Comparison of ENCODE assay signal across 15 cellular contexts in genomic region chr2:127901339-127902072, GRCh38. TPM values are rescaled to one million over a fixed set of nuclear protein-coding genes. Genes with fewer than 3 reads are reported as not detected.
DNase-seq lines count a peak whose midpoint lies in the region; ATAC-seq, FAIRE-seq and TF ChIP-seq lines count a peak whose summit lies in the region.
"Had no signal": no experiment of that assay in that cellular context is flagged by ENCODE, and none has a peak within 500 bp of the region (broad histone marks: within the 10 kb centered on the region; RNA-seq: fewer than 3 reads in every experiment).

No MANE protein-coding gene starts in this region.

- H3K4ac ChIP-seq in H1 (replicated peaks; ENCODE audit: insufficient read length, low read depth, low read length), result no peak overlapping the region

- H3K9me3 ChIP-seq in adipocyte (ENCODE audit: control insufficient read depth, low read length) (no peaks in the 10 kb centered on the region), H1 (ENCODE audit: insufficient read depth in 2 of 2, low read depth in 1 of 2, low read length in 1 of 2) (no peaks in the 10 kb centered on the region; a peak in 1 of 4 replicates), spleen (no peaks in the 10 kb centered on the region)
- no peaks in the 10 kb centered on the region for H3K9me3 ChIP-seq in CD8-positive, alpha-beta memory T cell (ENCODE audit: low read length)

- H4K8ac ChIP-seq in H1 (ENCODE audit: extremely low read depth, insufficient read depth, low read length), result no peak overlapping the region

- H2AK5ac ChIP-seq in H1 (ENCODE audit: low read depth, low read length), result no peak overlapping the region

- no peaks in the 10 kb centered on the region for H3K79me1 ChIP-seq in H1 (ENCODE audit: low read depth, low read length)

- TF ChIP-seq POLR2A in H1 (IDR thresholded peaks at IDR 0.05; ENCODE audit: control extremely low read depth in 1 of 2, low read depth in 2 of 2, low read length in 2 of 2) (no peak), spleen (IDR thresholded peaks at IDR 0.05) (no peak)

- H2BK120ac ChIP-seq in H1 (replicated peaks; ENCODE audit: low read depth, low read length), result no peak overlapping the region

- H4K20me1 ChIP-seq in H1 (replicated peaks in 1 of 2; ENCODE audit: control insufficient read depth in 1 of 2, insufficient read depth in 2 of 2, low read length in 2 of 2), result no peaks in the 10 kb centered on the region

- H3K9me3 Mint-ChIP-seq in CD8-positive, alpha-beta memory T cell, result no peaks in the 10 kb centered on the region
- H3K9me3 Mint-ChIP-seq: activated naive CD8-positive, alpha-beta T cell treated with anti-CD3 and anti-CD28 coated beads for 36 hours had no signal

- H3K14ac ChIP-seq in H1 (ENCODE audit: insufficient read length), result no peak overlapping the region

- H3K56ac ChIP-seq in H1 (replicated peaks; ENCODE audit: insufficient read length, low read depth, low read length), result no peak overlapping the region

- H3K4me1 ChIP-seq in adipocyte (ENCODE audit: control insufficient read depth, insufficient read depth, low read length), result peaks cover 9% of the 10 kb centered on the region
- peaks cover 0 to 3% (median 0%) of the 10 kb centered on the region in 4 experiments; a peak in 2 of 7 replicates for H3K4me1 ChIP-seq in H1 (replicated peaks in 1 of 4; ENCODE audit: control insufficient read depth in 3 of 4, insufficient read depth in 4 of 4, low read length in 3 of 4)
- peaks cover 0 to 27% (median 14%) of the 10 kb centered on the region in 6 donors for H3K4me1 ChIP-seq in spleen
- no peaks in the 10 kb centered on the region for H3K4me1 ChIP-seq in CD8-positive, alpha-beta memory T cell (ENCODE audit: insufficient read depth, low read length)

- no peak overlapping the region for H3K23ac ChIP-seq in H1 (ENCODE audit: insufficient read length)

- CTCF ChIA-PET in H1 (lab: Charles Lee; ENCODE audit: partially characterized antibody), result interaction anchor here (0.8 to 2.8 kb wide), 4 partner anchors 12 to 94 kb away, joined by 3 to 11 read pairs (median 4); no protein-coding TSS in a partner anchor
- CTCF ChIA-PET in CD8-positive, alpha-beta memory T cell (lab: Charles Lee), result no interaction called here

- TF ChIP-seq CTCF in H1 (IDR thresholded peaks at IDR 0.05; ENCODE audit: control extremely low read depth in 1 of 3, insufficient read depth in 1 of 3, low read depth in 1 of 3, low read length in 3 of 3) (no peak), spleen (IDR thresholded peaks at IDR 0.05 in 8 of 11, conservative IDR thresholded peaks at IDR 0.05 in 3 of 11) (no peak)

- H2BK15ac ChIP-seq in H1 (ENCODE audit: low read length), result no peak overlapping the region

- POLR2A ChIA-PET in H1 (lab: Charles Lee; ENCODE audit: partially characterized antibody), result no interaction called here
- POLR2A ChIA-PET in CD8-positive, alpha-beta memory T cell (lab: Charles Lee), result no interaction called here

- no peaks in the 10 kb centered on the region for H3K36me3 Mint-ChIP-seq in CD8-positive, alpha-beta memory T cell
- H3K36me3 Mint-ChIP-seq: activated naive CD8-positive, alpha-beta T cell treated with anti-CD3 and anti-CD28 coated beads for 36 hours had no signal

- no peak overlapping the region for H2BK20ac ChIP-seq in H1 (ENCODE audit: low read length)

- no peak for TF ChIP-seq EP300 in H1 (IDR thresholded peaks at IDR 0.05; ENCODE audit: borderline replicate concordance in 1 of 2, low read depth in 2 of 2, low read length in 2 of 2)

- peak overlapping the region; percentile 37 for H3K9ac ChIP-seq in adipocyte (ENCODE audit: low read length)
- no peak overlapping the region for H3K9ac ChIP-seq in H1 (replicated peaks in 1 of 4; ENCODE audit: extremely low read depth in 1 of 4, low read depth in 3 of 4, low read length in 3 of 4)

- peak; percentile 3 for DNase-seq in adipocyte (ENCODE audit: low read depth)
- DNase-seq in H1 (ENCODE audit: low read depth in 1 of 2, low spot score in 2 of 2), result no peak
- peak in 32 of 51 donors; percentile 4 to 75 (median 39) for DNase-seq in hypothalamus (lab: John Stamatoyannopoulos, UW)
- DNase-seq in spleen, result peak; percentile 30
- DNase-seq in AG08395 (ENCODE audit: low spot score), result no peak
- no peak for DNase-seq in HK-2 (ENCODE audit: unreplicated experiment)
- no peak for DNase-seq in CD8-positive, alpha-beta memory T cell
- DNase-seq: activated naive CD8-positive, alpha-beta T cell treated with anti-CD3 and anti-CD28 coated beads for 36 hours; AML-193; effector memory CD4-positive, alpha-beta T cell; NCI-H226; stimulated activated CD4-positive, alpha-beta T cell treated with anti-CD3 and anti-CD28 coated beads, Interleukin-15, amount 100 ng/mL, for 24 hours had no signal

- no peak overlapping the region for H4K5ac ChIP-seq in H1 (ENCODE audit: insufficient read length, low read depth, low read length)

- no peaks in the 10 kb centered on the region for H3K4me1 Mint-ChIP-seq in CD8-positive, alpha-beta memory T cell
- H3K4me1 Mint-ChIP-seq: activated naive CD8-positive, alpha-beta T cell treated with anti-CD3 and anti-CD28 coated beads for 36 hours had no signal

- no peak overlapping the region for H3K4me2 ChIP-seq in H1 (ENCODE audit: insufficient read depth in 1 of 2, low read depth in 2 of 2, low read length in 2 of 2)

- H3K4me3 Mint-ChIP-seq in CD8-positive, alpha-beta memory T cell, result no peak overlapping the region
- H3K4me3 Mint-ChIP-seq: activated naive CD8-positive, alpha-beta T cell treated with anti-CD3 and anti-CD28 coated beads for 36 hours had no signal

- 0 out of 2 replicates have a peak overlapping the region, but pooled peaks have one; percentile 5 for H2AFZ ChIP-seq in H1 (ENCODE audit: low read length)

- H3K27me3 Mint-ChIP-seq in CD8-positive, alpha-beta memory T cell, result peaks cover 4 to 30% of the 10 kb centered on the region in 2 donors
- H3K27me3 Mint-ChIP-seq: activated naive CD8-positive, alpha-beta T cell treated with anti-CD3 and anti-CD28 coated beads for 36 hours had no signal

- H3K27me3 ChIP-seq in adipocyte (replicated peaks; ENCODE audit: control insufficient read depth, insufficient read depth, low read length), result peaks cover 7% of the 10 kb centered on the region
- no peaks in the 10 kb centered on the region; a peak in 1 of 7 replicates for H3K27me3 ChIP-seq in H1 (replicated peaks in 1 of 4; ENCODE audit: control insufficient read depth in 3 of 4, extremely low read depth in 1 of 4, insufficient read depth in 3 of 4, low read length in 3 of 4)
- H3K27me3 ChIP-seq in spleen (replicated peaks in 1 of 7), result no peaks in the 10 kb centered on the region
- no peaks in the 10 kb centered on the region for H3K27me3 ChIP-seq in CD8-positive, alpha-beta memory T cell (ENCODE audit: insufficient read depth, low read length, poor library complexity, severe bottlenecking)

- H3K79me2 ChIP-seq in H1 (ENCODE audit: control insufficient read depth in 1 of 2, insufficient read depth in 2 of 2, low read length in 2 of 2), result no peaks in the 10 kb centered on the region

- no peak for FAIRE-seq in H1 (lab: Jason Lieb, UNC)

- H3K36me3 ChIP-seq in adipocyte (ENCODE audit: control insufficient read depth, insufficient read depth, low read length, severe bottlenecking), result no peaks in the 10 kb centered on the region
- H3K36me3 ChIP-seq in H1 (ENCODE audit: control insufficient read depth in 2 of 4, insufficient read depth in 4 of 4, low read length in 3 of 4), result no peaks in the 10 kb centered on the region
- H3K36me3 ChIP-seq in spleen, result no peaks in the 10 kb centered on the region
- no peaks in the 10 kb centered on the region for H3K36me3 ChIP-seq in CD8-positive, alpha-beta memory T cell (ENCODE audit: insufficient read depth, low read length)

- H3K27ac Mint-ChIP-seq in CD8-positive, alpha-beta memory T cell, result no peak overlapping the region
- H3K27ac Mint-ChIP-seq: activated naive CD8-positive, alpha-beta T cell treated with anti-CD3 and anti-CD28 coated beads for 36 hours had no signal

- intact Hi-C loops in spleen (cut with DNase I; ENCODE audit: low total_unique reads), result no loop called here

- no peaks in the 10 kb centered on the region for H3K23me2 ChIP-seq in H1 (ENCODE audit: low read depth, low read length)

- H2BK12ac ChIP-seq in H1 (ENCODE audit: low read depth, low read length), result no peak overlapping the region

- TF ChIP-seq RAD21 in H1 (IDR thresholded peaks at IDR 0.05 in 1 of 2, conservative IDR thresholded peaks at IDR 0.05 in 1 of 2; ENCODE audit: low read depth in 2 of 2, low read length in 2 of 2), result no peak

- no peak overlapping the region for H2BK5ac ChIP-seq in H1 (ENCODE audit: low read depth, low read length)

- H3K27ac ChIP-seq in H1 (ENCODE audit: low read depth, low read length) (no peak overlapping the region), spleen (no peak overlapping the region)
- no peak overlapping the region for H3K27ac ChIP-seq in CD8-positive, alpha-beta memory T cell (ENCODE audit: low read depth, low read length)

- WGBS in H1 (ENCODE audit: extremely low coverage in 1 of 2, insufficient coverage in 1 of 2, insufficient read length in 1 of 2, insufficient replicate concordance in 2 of 2, low coverage in 1 of 2, low lambda C conversion rate in 2 of 2, missing lambda C conversion rate in 1 of 2), 2 experiments, result 92% methylated on average over 11 of the region's 12 CpGs; no CpG with 5 or more reads in 1 of the 2 experiments
- WGBS in spleen, 5 donors, result 85 to 92% (median 89%) methylated on average over 12 of the region's 12 CpGs

- H3K18ac ChIP-seq in H1 (ENCODE audit: extremely low read depth, low read length), result no peak overlapping the region

- no peak overlapping the region for H4K91ac ChIP-seq in H1 (replicated peaks; ENCODE audit: insufficient read length, low read length)

- H3K4me3 ChIP-seq in adipocyte (ENCODE audit: low read length), result peak overlapping the region; percentile 14
- no peak overlapping the region for H3K4me3 ChIP-seq in H1 (ENCODE audit: extremely low read depth in 1 of 4, insufficient read depth in 2 of 4, low read depth in 3 of 4, low read length in 4 of 4)
- no peak overlapping the region for H3K4me3 ChIP-seq in spleen
- no peak overlapping the region for H3K4me3 ChIP-seq in CD8-positive, alpha-beta memory T cell (ENCODE audit: low read length)
- H3K4me3 ChIP-seq: lung had no signal

- ATAC-seq in HG03095 (IDR thresholded peaks at IDR 0.05; ENCODE audit: unreplicated experiment), result no peak
- ATAC-seq: SK-N-SH treated with all-trans-retinoic acid at 6 μM for 48 hours had no signal

RNA-seq across cellular contexts. Expression of gene AMMECR1L, which starts 15.8 kb away (rescaled TPM):
- total RNA-seq in H1 (2021; fragmentation: NEBNext Ultra II Directional; extraction: Animal tissue kit (Norgen Biotek cat#: 25700)), result 18.8 and 19.7 TPM in 2 replicates
- polyA plus RNA-seq in H1 (2011; rRNA removed) (10.1 and 10.2 TPM in 2 replicates), spleen (1 to 10 TPM; 4.8 to 8.3 (median 7.7) TPM)
- 10.9 TPM for polyA plus RNA-seq in H1 (2011; cell fraction: cytosol; rRNA removed)
- polyA plus RNA-seq in H1 (2011; cell fraction: nucleus; rRNA removed), result 11.9 TPM
- polyA plus RNA-seq in H1 (2012, experiment 1 of 2), result 14.4 to 17.8 TPM (median 16.6 TPM) in 4 replicates
- polyA plus RNA-seq in H1 (2012, experiment 2 of 2), result 6.0 TPM
- polyA plus RNA-seq in H1 (2013, experiment 1 of 2), result 9.6 TPM
- 9.6 TPM for polyA plus RNA-seq in H1 (2013, experiment 2 of 2)
- polyA minus RNA-seq in H1 (2011; rRNA and poly(A)+ RNA removed), result 17.3 and 17.4 TPM in 2 replicates
- 9.2 TPM for polyA minus RNA-seq in H1 (2011; cell fraction: cytosol; rRNA and poly(A)+ RNA removed)
- 13.1 TPM for polyA minus RNA-seq in H1 (2011; cell fraction: nucleus; rRNA and poly(A)+ RNA removed)
- 10 to 100 TPM; 12.9 to 17.2 (median 15.0) TPM for total RNA-seq in spleen
- 10 to 100 TPM; 23.4 to 24.0 TPM for total RNA-seq in CD8-positive, alpha-beta memory T cell
- polyA plus RNA-seq in CD8-positive, alpha-beta memory T cell, result 8.7 TPM

RNA-seq across cellular contexts. Expression of gene POLR2D, which starts 43.6 kb away (rescaled TPM):
- total RNA-seq in H1 (2021; fragmentation: NEBNext Ultra II Directional; extraction: Animal tissue kit (Norgen Biotek cat#: 25700)), result 73.9 and 80.6 TPM in 2 replicates
- polyA plus RNA-seq in H1 (2011; rRNA removed), result 19.5 and 25.3 TPM in 2 replicates
- polyA plus RNA-seq in H1 (2011; cell fraction: cytosol; rRNA removed), result 30.6 TPM
- 16.6 TPM for polyA plus RNA-seq in H1 (2011; cell fraction: nucleus; rRNA removed)
- 61.7 to 86.0 TPM (median 67.9 TPM) in 4 replicates for polyA plus RNA-seq in H1 (2012, experiment 1 of 2)
- 23.1 TPM for polyA plus RNA-seq in H1 (2012, experiment 2 of 2)
- 34.6 TPM for polyA plus RNA-seq in H1 (2013, experiment 1 of 2)
- polyA plus RNA-seq in H1 (2013, experiment 2 of 2), result 37.0 TPM
- polyA minus RNA-seq in H1 (2011; rRNA and poly(A)+ RNA removed), result 50.4 and 50.8 TPM in 2 replicates
- 17.6 TPM for polyA minus RNA-seq in H1 (2011; cell fraction: cytosol; rRNA and poly(A)+ RNA removed)
- 11.2 TPM for polyA minus RNA-seq in H1 (2011; cell fraction: nucleus; rRNA and poly(A)+ RNA removed)
- total RNA-seq in spleen, result 10 to 100 TPM; 16.1 to 29.8 (median 25.6) TPM
- polyA plus RNA-seq in spleen, result 10 to 100 TPM; 11.4 to 16.0 (median 13.4) TPM
- 10 to 100 TPM; 92.3 to 96.4 TPM for total RNA-seq in CD8-positive, alpha-beta memory T cell
- 38.7 TPM for polyA plus RNA-seq in CD8-positive, alpha-beta memory T cell

Comparison
In these comparisons a context has a peak if more than half of its experiments do, and no peak if none do; other contexts are left out.
1. DNase-seq: peak in adipocyte (single experiment), hypothalamus (32 of 51) and spleen (single experiment); none in H1 (0 of 2), AG08395 (single experiment), HK-2 (single experiment) and CD8-positive, alpha-beta memory T cell (0 of 5).